ENCODE assay signal across 1 cellular context in the genomic region with DNA sequence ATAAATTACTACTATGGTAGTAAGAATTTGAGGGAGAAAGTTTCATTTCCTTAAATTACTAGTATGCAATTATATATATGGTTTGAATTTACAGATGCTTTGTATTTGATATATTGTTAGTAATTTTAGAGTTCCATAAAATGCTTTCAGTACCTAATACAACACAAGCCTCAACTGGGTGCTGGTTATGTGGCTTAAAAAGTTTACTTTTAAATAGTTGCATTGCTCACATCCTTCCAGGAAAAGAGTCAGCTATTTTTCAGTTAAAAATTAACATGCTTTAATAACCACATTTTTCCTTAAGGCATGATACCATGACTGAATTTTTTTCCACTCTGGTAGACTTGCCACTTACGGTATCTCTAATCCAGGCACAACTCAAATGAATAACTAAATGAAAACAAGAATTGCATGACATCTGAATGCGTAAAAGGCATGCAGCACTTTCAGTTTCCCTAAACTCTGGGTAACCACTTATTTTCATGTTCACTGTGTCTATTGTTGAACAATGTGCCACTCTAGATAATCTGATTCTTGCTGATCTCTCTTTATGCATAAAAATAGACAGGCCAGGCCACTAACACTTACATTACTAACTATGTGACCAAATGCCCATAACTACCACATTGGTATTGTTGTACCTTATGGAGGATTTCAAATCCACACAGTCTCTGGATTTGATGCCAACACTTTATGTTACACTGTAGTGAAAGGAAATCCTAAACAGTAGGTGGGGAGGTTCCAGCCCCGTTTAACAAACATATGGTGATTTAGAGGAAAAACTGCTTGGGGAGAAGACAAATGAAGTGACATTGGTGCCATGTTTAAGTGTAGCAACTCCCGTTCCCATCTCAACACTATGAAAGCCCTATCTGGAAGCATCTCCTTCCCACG.
TF ChIP-seq lines count a peak whose summit lies in the region.

No MANE protein-coding gene starts in this region.

TF ChIP-seq in IMR-90, 13 proteins besides CTCF, POLR2A, EP300 and RAD21:
- TF ChIP-seq RCOR1 (IDR thresholded peaks at IDR 0.05; ENCODE audit: insufficient replicate concordance, low read length): no peak
- TF ChIP-seq SMC3 (IDR thresholded peaks at IDR 0.05; ENCODE audit: low read depth, low read length): no peak
- no peak for TF ChIP-seq BHLHE40 (IDR thresholded peaks at IDR 0.05; ENCODE audit: low read depth, low read length)
- TF ChIP-seq, protein P1, sequence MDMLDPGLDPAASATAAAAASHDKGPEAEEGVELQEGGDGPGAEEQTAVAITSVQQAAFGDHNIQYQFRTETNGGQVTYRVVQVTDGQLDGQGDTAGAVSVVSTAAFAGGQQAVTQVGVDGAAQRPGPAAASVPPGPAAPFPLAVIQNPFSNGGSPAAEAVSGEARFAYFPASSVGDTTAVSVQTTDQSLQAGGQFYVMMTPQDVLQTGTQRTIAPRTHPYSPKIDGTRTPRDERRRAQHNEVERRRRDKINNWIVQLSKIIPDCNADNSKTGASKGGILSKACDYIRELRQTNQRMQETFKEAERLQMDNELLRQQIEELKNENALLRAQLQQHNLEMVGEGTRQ (IDR thresholded peaks at IDR 0.05; ENCODE audit: low read depth, low read length): no peak
- no peak for TF ChIP-seq CEBPB (IDR thresholded peaks at IDR 0.05; ENCODE audit: low read depth, low read length)
- TF ChIP-seq MAZ (IDR thresholded peaks at IDR 0.05; ENCODE audit: borderline replicate concordance, low read depth, low read length): no peak
- TF ChIP-seq RFX5 (IDR thresholded peaks at IDR 0.05; ENCODE audit: low read depth, low read length): no peak
- TF ChIP-seq NFE2L2 (IDR thresholded peaks at IDR 0.05; ENCODE audit: low read depth, low read length): no peak
- no peak for TF ChIP-seq FOS (IDR thresholded peaks at IDR 0.05; ENCODE audit: low read depth, low read length)
- no peak for TF ChIP-seq CHD1 (IDR thresholded peaks at IDR 0.05; ENCODE audit: low read depth, low read length)
- TF ChIP-seq, protein P2, sequence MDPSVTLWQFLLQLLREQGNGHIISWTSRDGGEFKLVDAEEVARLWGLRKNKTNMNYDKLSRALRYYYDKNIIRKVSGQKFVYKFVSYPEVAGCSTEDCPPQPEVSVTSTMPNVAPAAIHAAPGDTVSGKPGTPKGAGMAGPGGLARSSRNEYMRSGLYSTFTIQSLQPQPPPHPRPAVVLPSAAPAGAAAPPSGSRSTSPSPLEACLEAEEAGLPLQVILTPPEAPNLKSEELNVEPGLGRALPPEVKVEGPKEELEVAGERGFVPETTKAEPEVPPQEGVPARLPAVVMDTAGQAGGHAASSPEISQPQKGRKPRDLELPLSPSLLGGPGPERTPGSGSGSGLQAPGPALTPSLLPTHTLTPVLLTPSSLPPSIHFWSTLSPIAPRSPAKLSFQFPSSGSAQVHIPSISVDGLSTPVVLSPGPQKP (IDR thresholded peaks at IDR 0.05; ENCODE audit: borderline replicate concordance, low read depth, low read length): no peak
- TF ChIP-seq MXI1 (IDR thresholded peaks at IDR 0.05; ENCODE audit: borderline replicate concordance, low read depth, low read length): no peak
- TF ChIP-seq MAFK (IDR thresholded peaks at IDR 0.05; ENCODE audit: low read depth, low read length): no peak
TF ChIP-seq in IMR-90: peak in this region for 0.
